Comparison of ENCODE assay signal across 11 cellular contexts in genomic region chr3:16484216-16484615, GRCh38. TPM values are rescaled to one million over a fixed set of nuclear protein-coding genes. Genes with fewer than 3 reads are reported as not detected.
DNase-seq lines count a peak whose midpoint lies in the region; ATAC-seq and TF ChIP-seq lines count a peak whose summit lies in the region.
"Had no signal": no experiment of that assay in that cellular context is flagged by ENCODE, and none has a peak within 500 bp of the region (broad histone marks: within the 10 kb centered on the region; RNA-seq: fewer than 3 reads in every experiment).

No MANE protein-coding gene starts in this region.

- H3K27me3 Mint-ChIP-seq in activated T-cell treated with anti-CD3 and anti-CD28 coated beads, Interleukin-2, amount 50 U/mL, for 24 hours = no peaks in the 10 kb centered on the region

- no peaks in the 10 kb centered on the region for H3K9me3 Mint-ChIP-seq in activated T-cell treated with anti-CD3 and anti-CD28 coated beads, Interleukin-2, amount 50 U/mL, for 24 hours

- DNase-seq in activated T-cell treated with anti-CD3 and anti-CD28 coated beads, Interleukin-2, amount 50 U/mL, for 24 hours = no peak
- DNase-seq in activated T-cell treated with anti-CD3 and anti-CD28 coated beads for 4 hours (no peak), body of pancreas (peak; percentile 16 to 47 (median 31)), left lung (no peak), testis (peak; percentile 48), hypothalamus (lab: John Stamatoyannopoulos, UW) (no peak)
- DNase-seq in activated CD4-positive, CD25-positive, alpha-beta regulatory T cell treated with anti-CD3 and anti-CD28 coated beads, Interleukin-2, amount 50 U/mL, for 72 hours = no peak
- DNase-seq: 8988T; activated T-cell treated with anti-CD3 and anti-CD28 coated beads, Interleukin-2, amount 50 U/mL, for 1 hour; stimulated activated CD4-positive, alpha-beta T cell treated with anti-CD3 and anti-CD28 coated beads, Interleukin-12 subunit alpha, Interleukin-12 subunit beta, amount 100 ng/mL, for 4 hours had no signal

- no peaks in the 10 kb centered on the region for H3K36me3 ChIP-seq in body of pancreas (replicated peaks in 1 of 2; ENCODE audit: insufficient read depth in 1 of 2, low read depth in 2 of 2)
- H3K36me3 ChIP-seq in left lung = no peaks in the 10 kb centered on the region
- no peaks in the 10 kb centered on the region for H3K36me3 ChIP-seq in testis (ENCODE audit: low read depth, missing control alignments)

- H3K27me3 ChIP-seq in body of pancreas (no peaks in the 10 kb centered on the region), left lung (no peaks in the 10 kb centered on the region), testis (no peaks in the 10 kb centered on the region)

- intact Hi-C loops in body of pancreas (cut with DNase I) = no loop called here
- intact Hi-C loops in left lung (cut with DNase I) = no loop called here
- intact Hi-C loops in testis (cut with DNase I; ENCODE audit: low total_unique reads) = no loop called here

- H3K4me3 Mint-ChIP-seq in activated T-cell treated with anti-CD3 and anti-CD28 coated beads, Interleukin-2, amount 50 U/mL, for 24 hours = no peak overlapping the region

- TF ChIP-seq CTCF in body of pancreas (IDR thresholded peaks at IDR 0.05) = no peak
- no peak for TF ChIP-seq CTCF in left lung (IDR thresholded peaks at IDR 0.05)
- no peak for TF ChIP-seq CTCF in testis (IDR thresholded peaks at IDR 0.05)

- H3K4me1 Mint-ChIP-seq in activated T-cell treated with anti-CD3 and anti-CD28 coated beads, Interleukin-2, amount 50 U/mL, for 24 hours (ENCODE audit: low read depth) = peaks cover 80% of the 10 kb centered on the region

- no peak for TF ChIP-seq POLR2A in body of pancreas (IDR thresholded peaks at IDR 0.05)
- no peak for TF ChIP-seq POLR2A in testis (IDR thresholded peaks at IDR 0.05)

- H3K27ac Mint-ChIP-seq in activated T-cell treated with anti-CD3 and anti-CD28 coated beads, Interleukin-2, amount 50 U/mL, for 24 hours = peak overlapping the region; percentile 13

- 81 to 82% methylated on average over 6 of the region's 6 CpGs for WGBS in body of pancreas, 2 donors
- WGBS in testis, 2 donors = 54 to 61% methylated on average over 6 of the region's 6 CpGs

- H3K4me1 ChIP-seq in body of pancreas (peaks cover 10% of the 10 kb centered on the region), left lung (peaks cover 33 to 42% of the 10 kb centered on the region in 2 donors), testis (no peaks in the 10 kb centered on the region)

- peaks cover 95% of the 10 kb centered on the region for H3K36me3 Mint-ChIP-seq in activated T-cell treated with anti-CD3 and anti-CD28 coated beads, Interleukin-2, amount 50 U/mL, for 24 hours (ENCODE audit: low read depth)

- H3K9me3 ChIP-seq in body of pancreas (no peaks in the 10 kb centered on the region), left lung (no peaks in the 10 kb centered on the region), testis (no peaks in the 10 kb centered on the region)

- peak; percentile 35 for ATAC-seq in body of pancreas
- ATAC-seq in left lung = no peak
- no peak for ATAC-seq in GM18511 (IDR thresholded peaks at IDR 0.05; ENCODE audit: unreplicated experiment)

- no peak overlapping the region for H3K4me3 ChIP-seq in body of pancreas
- H3K4me3 ChIP-seq in left lung = no peak overlapping the region
- no peak overlapping the region for H3K4me3 ChIP-seq in testis

- H3K27ac ChIP-seq in body of pancreas = peak overlapping the region in 1 of 4 donors; percentile 21
- H3K27ac ChIP-seq in left lung = peak overlapping the region; percentile 7 to 39
- H3K27ac ChIP-seq in testis = peak overlapping the region in 1 of 2 donors; percentile 43

RNA-seq across cellular contexts. Expression of gene RFTN1, which starts 29.3 kb away (rescaled TPM):
- total RNA-seq in body of pancreas (10 to 100 TPM in 1 of 2 donors, 1 to 10 TPM in 1; 6.5 to 28.0 TPM), left lung (10 to 100 TPM; 47.2 to 85.1 TPM), testis (10 to 100 TPM; 20.8 to 25.7 TPM)
- polyA plus RNA-seq in testis (ENCODE audit: insufficient read depth, low read depth, low replicate concordance) = 22.2 TPM

Comparison
In these comparisons a context has a peak if more than half of its experiments do, and no peak if none do; other contexts are left out.
1. DNase-seq: peak in body of pancreas (4 of 4) and testis (single experiment); none in activated T-cell treated with anti-CD3 and anti-CD28 coated beads, Interleukin-2, amount 50 U/mL, for 24 hours (single experiment), activated T-cell treated with anti-CD3 and anti-CD28 coated beads for 4 hours (single experiment), left lung (0 of 2), activated CD4-positive, CD25-positive, alpha-beta regulatory T cell treated with anti-CD3 and anti-CD28 coated beads, Interleukin-2, amount 50 U/mL, for 72 hours (single experiment) and hypothalamus (0 of 51).